2 cellular contexts compared by ENCODE assay signal in the genomic region with DNA sequence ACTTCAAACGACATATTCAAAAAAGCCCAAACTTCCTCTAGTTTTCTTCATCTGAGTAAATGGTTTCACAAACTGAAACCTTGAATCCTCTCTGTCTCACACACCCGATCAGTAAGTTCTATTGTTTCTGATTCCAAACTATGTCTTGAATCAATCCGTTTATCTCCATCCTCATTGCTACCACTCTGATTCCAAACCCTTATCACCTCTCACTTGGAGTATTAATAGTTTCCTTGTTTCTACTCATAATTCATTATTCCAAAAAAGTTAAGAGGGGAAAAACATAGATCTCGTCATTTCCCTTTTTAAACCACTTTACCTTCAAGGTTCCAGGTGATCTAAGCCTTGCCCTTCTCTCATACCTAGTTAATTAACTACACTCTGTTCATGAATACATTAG.
TF ChIP-seq lines count a peak whose summit lies in the region.

No MANE protein-coding gene starts in this region.

TF ChIP-seq in SK-N-SH, 30 proteins besides CTCF, POLR2A, EP300 and RAD21 (continued from another document):
- no peak for TF ChIP-seq YY1 (IDR thresholded peaks at IDR 0.05; ENCODE audit: low read depth)
- TF ChIP-seq, protein P1, sequence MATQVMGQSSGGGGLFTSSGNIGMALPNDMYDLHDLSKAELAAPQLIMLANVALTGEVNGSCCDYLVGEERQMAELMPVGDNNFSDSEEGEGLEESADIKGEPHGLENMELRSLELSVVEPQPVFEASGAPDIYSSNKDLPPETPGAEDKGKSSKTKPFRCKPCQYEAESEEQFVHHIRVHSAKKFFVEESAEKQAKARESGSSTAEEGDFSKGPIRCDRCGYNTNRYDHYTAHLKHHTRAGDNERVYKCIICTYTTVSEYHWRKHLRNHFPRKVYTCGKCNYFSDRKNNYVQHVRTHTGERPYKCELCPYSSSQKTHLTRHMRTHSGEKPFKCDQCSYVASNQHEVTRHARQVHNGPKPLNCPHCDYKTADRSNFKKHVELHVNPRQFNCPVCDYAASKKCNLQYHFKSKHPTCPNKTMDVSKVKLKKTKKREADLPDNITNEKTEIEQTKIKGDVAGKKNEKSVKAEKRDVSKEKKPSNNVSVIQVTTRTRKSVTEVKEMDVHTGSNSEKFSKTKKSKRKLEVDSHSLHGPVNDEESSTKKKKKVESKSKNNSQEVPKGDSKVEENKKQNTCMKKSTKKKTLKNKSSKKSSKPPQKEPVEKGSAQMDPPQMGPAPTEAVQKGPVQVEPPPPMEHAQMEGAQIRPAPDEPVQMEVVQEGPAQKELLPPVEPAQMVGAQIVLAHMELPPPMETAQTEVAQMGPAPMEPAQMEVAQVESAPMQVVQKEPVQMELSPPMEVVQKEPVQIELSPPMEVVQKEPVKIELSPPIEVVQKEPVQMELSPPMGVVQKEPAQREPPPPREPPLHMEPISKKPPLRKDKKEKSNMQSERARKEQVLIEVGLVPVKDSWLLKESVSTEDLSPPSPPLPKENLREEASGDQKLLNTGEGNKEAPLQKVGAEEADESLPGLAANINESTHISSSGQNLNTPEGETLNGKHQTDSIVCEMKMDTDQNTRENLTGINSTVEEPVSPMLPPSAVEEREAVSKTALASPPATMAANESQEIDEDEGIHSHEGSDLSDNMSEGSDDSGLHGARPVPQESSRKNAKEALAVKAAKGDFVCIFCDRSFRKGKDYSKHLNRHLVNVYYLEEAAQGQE (IDR thresholded peaks at IDR 0.05; ENCODE audit: low read depth, low read length): no peak

TF ChIP-seq in SK-N-SH treated with all-trans-retinoic acid at 6 μM for 48 hours, 23 proteins besides CTCF, POLR2A, EP300 and RAD21 (continued from another document):
- TF ChIP-seq, protein P2, sequence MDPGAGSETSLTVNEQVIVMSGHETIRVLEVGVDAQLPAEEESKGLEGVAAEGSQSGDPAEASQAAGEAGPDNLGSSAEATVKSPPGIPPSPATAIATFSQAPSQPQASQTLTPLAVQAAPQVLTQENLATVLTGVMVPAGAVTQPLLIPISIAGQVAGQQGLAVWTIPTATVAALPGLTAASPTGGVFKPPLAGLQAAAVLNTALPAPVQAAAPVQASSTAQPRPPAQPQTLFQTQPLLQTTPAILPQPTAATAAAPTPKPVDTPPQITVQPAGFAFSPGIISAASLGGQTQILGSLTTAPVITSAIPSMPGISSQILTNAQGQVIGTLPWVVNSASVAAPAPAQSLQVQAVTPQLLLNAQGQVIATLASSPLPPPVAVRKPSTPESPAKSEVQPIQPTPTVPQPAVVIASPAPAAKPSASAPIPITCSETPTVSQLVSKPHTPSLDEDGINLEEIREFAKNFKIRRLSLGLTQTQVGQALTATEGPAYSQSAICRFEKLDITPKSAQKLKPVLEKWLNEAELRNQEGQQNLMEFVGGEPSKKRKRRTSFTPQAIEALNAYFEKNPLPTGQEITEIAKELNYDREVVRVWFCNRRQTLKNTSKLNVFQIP (CRISPR knock-in tag; IDR thresholded peaks at IDR 0.05; ENCODE audit: borderline replicate concordance, low read depth): no peak
- no peak for TF ChIP-seq ZNF70 (CRISPR knock-in tag; IDR thresholded peaks at IDR 0.05)
- TF ChIP-seq RARB (CRISPR knock-in tag; IDR thresholded peaks at IDR 0.05): no peak
- no peak for TF ChIP-seq PPARA (CRISPR knock-in tag; IDR thresholded peaks at IDR 0.05; ENCODE audit: borderline replicate concordance)
- TF ChIP-seq ZFP3 (CRISPR knock-in tag; IDR thresholded peaks at IDR 0.05): no peak
- no peak for TF ChIP-seq GLIS3 (CRISPR knock-in tag; IDR thresholded peaks at IDR 0.05)
- no peak for TF ChIP-seq SNAI2 (CRISPR knock-in tag; IDR thresholded peaks at IDR 0.05)
- TF ChIP-seq TOX (CRISPR knock-in tag; IDR thresholded peaks at IDR 0.05; ENCODE audit: borderline replicate concordance): no peak
- TF ChIP-seq ZFP30 (CRISPR knock-in tag; IDR thresholded peaks at IDR 0.05): no peak
- TF ChIP-seq ESRRG (CRISPR knock-in tag; IDR thresholded peaks at IDR 0.05): no peak
- no peak for TF ChIP-seq CSDC2 (CRISPR knock-in tag; IDR thresholded peaks at IDR 0.05)
- TF ChIP-seq, protein P3, sequence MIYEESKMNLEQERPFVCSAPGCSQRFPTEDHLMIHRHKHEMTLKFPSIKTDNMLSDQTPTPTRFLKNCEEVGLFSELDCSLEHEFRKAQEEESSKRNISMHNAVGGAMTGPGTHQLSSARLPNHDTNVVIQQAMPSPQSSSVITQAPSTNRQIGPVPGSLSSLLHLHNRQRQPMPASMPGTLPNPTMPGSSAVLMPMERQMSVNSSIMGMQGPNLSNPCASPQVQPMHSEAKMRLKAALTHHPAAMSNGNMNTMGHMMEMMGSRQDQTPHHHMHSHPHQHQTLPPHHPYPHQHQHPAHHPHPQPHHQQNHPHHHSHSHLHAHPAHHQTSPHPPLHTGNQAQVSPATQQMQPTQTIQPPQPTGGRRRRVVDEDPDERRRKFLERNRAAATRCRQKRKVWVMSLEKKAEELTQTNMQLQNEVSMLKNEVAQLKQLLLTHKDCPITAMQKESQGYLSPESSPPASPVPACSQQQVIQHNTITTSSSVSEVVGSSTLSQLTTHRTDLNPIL (CRISPR knock-in tag; IDR thresholded peaks at IDR 0.05; ENCODE audit: low read depth): no peak
- TF ChIP-seq, protein P4, sequence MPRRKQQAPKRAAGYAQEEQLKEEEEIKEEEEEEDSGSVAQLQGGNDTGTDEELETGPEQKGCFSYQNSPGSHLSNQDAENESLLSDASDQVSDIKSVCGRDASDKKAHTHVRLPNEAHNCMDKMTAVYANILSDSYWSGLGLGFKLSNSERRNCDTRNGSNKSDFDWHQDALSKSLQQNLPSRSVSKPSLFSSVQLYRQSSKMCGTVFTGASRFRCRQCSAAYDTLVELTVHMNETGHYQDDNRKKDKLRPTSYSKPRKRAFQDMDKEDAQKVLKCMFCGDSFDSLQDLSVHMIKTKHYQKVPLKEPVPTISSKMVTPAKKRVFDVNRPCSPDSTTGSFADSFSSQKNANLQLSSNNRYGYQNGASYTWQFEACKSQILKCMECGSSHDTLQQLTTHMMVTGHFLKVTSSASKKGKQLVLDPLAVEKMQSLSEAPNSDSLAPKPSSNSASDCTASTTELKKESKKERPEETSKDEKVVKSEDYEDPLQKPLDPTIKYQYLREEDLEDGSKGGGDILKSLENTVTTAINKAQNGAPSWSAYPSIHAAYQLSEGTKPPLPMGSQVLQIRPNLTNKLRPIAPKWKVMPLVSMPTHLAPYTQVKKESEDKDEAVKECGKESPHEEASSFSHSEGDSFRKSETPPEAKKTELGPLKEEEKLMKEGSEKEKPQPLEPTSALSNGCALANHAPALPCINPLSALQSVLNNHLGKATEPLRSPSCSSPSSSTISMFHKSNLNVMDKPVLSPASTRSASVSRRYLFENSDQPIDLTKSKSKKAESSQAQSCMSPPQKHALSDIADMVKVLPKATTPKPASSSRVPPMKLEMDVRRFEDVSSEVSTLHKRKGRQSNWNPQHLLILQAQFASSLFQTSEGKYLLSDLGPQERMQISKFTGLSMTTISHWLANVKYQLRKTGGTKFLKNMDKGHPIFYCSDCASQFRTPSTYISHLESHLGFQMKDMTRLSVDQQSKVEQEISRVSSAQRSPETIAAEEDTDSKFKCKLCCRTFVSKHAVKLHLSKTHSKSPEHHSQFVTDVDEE (CRISPR knock-in tag; IDR thresholded peaks at IDR 0.05): no peak
- TF ChIP-seq, protein P5, sequence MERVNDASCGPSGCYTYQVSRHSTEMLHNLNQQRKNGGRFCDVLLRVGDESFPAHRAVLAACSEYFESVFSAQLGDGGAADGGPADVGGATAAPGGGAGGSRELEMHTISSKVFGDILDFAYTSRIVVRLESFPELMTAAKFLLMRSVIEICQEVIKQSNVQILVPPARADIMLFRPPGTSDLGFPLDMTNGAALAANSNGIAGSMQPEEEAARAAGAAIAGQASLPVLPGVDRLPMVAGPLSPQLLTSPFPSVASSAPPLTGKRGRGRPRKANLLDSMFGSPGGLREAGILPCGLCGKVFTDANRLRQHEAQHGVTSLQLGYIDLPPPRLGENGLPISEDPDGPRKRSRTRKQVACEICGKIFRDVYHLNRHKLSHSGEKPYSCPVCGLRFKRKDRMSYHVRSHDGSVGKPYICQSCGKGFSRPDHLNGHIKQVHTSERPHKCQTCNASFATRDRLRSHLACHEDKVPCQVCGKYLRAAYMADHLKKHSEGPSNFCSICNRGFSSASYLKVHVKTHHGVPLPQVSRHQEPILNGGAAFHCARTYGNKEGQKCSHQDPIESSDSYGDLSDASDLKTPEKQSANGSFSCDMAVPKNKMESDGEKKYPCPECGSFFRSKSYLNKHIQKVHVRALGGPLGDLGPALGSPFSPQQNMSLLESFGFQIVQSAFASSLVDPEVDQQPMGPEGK (CRISPR knock-in tag; IDR thresholded peaks at IDR 0.05; ENCODE audit: borderline replicate concordance): no peak
